Comparison of ENCODE assay signal across 19 cellular contexts in the genomic region with DNA sequence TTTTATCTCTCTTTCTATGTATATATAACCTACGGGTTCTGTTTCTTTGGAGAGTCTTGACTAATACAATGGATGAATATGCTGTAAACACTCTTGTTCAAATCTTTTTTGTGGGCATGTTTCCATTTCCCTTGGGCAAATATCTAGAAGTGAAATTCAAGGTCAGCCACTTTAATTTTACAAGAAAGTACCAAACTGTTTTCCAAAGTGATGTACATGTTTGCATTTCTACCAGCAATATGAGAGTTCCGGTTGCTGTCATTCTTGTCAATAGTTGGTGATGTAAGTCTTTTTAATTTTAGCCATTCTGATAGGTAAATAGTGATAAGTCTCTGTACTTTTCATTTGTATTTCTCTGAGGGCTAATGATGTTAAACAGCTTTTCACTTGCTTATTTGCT. TPM values are rescaled to one million over a fixed set of nuclear protein-coding genes. Genes with fewer than 3 reads are reported as not detected.
A peak's percentile ranks its signal among the peaks of the same experiment; 100 is the strongest.
DNase-seq lines count a peak whose midpoint lies in the region; ATAC-seq and TF ChIP-seq lines count a peak whose summit lies in the region.
"Had no signal": no experiment of that assay in that cellular context is flagged by ENCODE, and none has a peak within 500 bp of the region (broad histone marks: within the 10 kb centered on the region; RNA-seq: fewer than 3 reads in every experiment).

No MANE protein-coding gene starts in this region.

- intact Hi-C loops in posterior cingulate gyrus (cut with DNase I) = loop anchor here (5.0 kb wide), 1 partner anchor 49 kb away; the partner anchor contains the start of gene PDK4

- H3K9me3 ChIP-seq in muscle layer of colon (ENCODE audit: low read length) = no peaks in the 10 kb centered on the region
- H3K9me3 ChIP-seq: HAP-1 had no signal

- H3K9ac ChIP-seq in muscle layer of colon (ENCODE audit: low read length) = no peak overlapping the region

- no peaks in the 10 kb centered on the region for H3K27me3 ChIP-seq in muscle layer of colon (ENCODE audit: control insufficient read depth in 1 of 2, insufficient read depth in 2 of 2, low read length in 2 of 2)

- DNase-seq in posterior cingulate gyrus (no peak), AG08395 (ENCODE audit: low spot score) (no peak), SW480 (ENCODE audit: low spot score) (no peak)
- DNase-seq: activated CD4-positive, alpha-beta T cell treated with anti-CD3 and anti-CD28 coated beads, Interleukin-2, amount 50 U/mL, for 4 hours; activated gamma-delta T cell treated with Interleukin-2 at 50 U/mL for 16 hours; activated T-cell treated with anti-CD3 and anti-CD28 coated beads for 4 hours; COR-L47; DND-41; NCI-H1694 treated with DMSO at 0.1 percent for 48 hours; T-helper 17 cell had no signal

- no peak for ATAC-seq in HG02642 (IDR thresholded peaks at IDR 0.05; ENCODE audit: poor library complexity, unreplicated experiment)
- ATAC-seq: sciatic nerve; stimulated activated memory B cell treated with anti-CD40 and anti-IgM and Interleukin-4, amounts not matched to agents 10 μg/mL and 1 μg/mL and 100 μg/mL, for 72 hours; T-helper 17 cell had no signal

- TF ChIP-seq CTCF in C4-2B (conservative IDR thresholded peaks at IDR 0.05) = no peak

- H3K27ac ChIP-seq in C4-2B (peak overlapping the region; percentile 39; the same call in 1 of the 2 replicates), cingulate gyrus (ENCODE audit: low read depth, low read length) (peak overlapping the region; percentile 96), muscle layer of colon (ENCODE audit: low read depth, low read length) (peak overlapping the region; percentile 68), temporal lobe (ENCODE audit: low read depth, low read length) (peak overlapping the region; percentile 7)

- no peaks in the 10 kb centered on the region for H3K36me3 ChIP-seq in muscle layer of colon (ENCODE audit: insufficient read depth, low read length)
- H3K36me3 ChIP-seq: HAP-1 had no signal

- H3K4me3 ChIP-seq in muscle layer of colon (ENCODE audit: low read depth in 1 of 2, low read length in 2 of 2) = no peak overlapping the region
- H3K4me3 ChIP-seq: HAP-1 had no signal

- H3K4me1 ChIP-seq in muscle layer of colon (ENCODE audit: insufficient read depth, low read length) = peaks cover 55% of the 10 kb centered on the region
- H3K4me1 ChIP-seq: HAP-1 had no signal

RNA-seq across cellular contexts. Expression of gene PDK4, which starts 48.4 kb away (rescaled TPM):
- total RNA-seq in temporal lobe = 6.4 TPM
- total RNA-seq: OCI-LY7 had no signal

Comparison
In these comparisons a context has a peak if more than half of its experiments do, and no peak if none do; other contexts are left out.
1. H3K27ac ChIP-seq: peak in every context shown above with its lines; median percentile 96 in cingulate gyrus; 68 in muscle layer of colon; 39 in C4-2B; 7 in temporal lobe.